1 cellular context compared by ENCODE assay signal in the genomic region with DNA sequence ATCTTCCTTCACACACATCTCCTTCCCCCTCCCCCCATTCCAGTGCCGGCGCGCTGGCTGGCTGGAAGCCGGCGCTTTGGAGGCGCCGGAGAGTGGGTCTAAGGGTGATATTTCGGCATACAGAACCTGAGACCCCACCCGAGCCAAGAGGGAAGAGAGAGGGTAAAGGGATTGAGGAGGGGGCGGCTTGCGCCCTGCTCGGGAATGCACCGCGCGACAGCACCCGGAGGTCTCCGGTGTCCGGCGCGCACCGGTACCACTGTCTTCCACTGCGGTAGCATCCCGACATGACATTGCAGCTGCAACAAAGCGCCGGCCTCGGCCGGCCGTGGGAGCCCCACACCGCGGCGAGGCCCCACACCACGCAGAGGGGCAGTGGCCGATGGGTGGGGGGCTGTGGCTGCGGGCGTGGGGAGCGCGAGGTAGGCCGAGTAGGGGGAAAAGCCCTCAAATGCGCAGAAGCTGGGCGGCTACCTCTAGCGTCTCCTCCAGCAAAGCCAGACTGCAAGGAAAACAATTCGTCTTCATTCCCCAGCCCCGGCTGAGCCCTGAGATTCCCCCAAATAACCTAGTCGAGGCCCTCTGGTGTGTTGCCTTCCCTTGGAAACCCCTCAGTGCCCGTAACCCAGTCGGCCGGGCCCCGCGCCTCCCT.
TF ChIP-seq lines count a peak whose summit lies in the region.

No MANE protein-coding gene starts in this region.

TF ChIP-seq in H1, 55 proteins besides CTCF, POLR2A, EP300 and RAD21 (continued from another document):
- TF ChIP-seq ZNF274 (IDR thresholded peaks at IDR 0.05; ENCODE audit: borderline replicate concordance, extremely low read depth, low read length) (no peak), RBBP5 (IDR thresholded peaks at IDR 0.05; ENCODE audit: borderline replicate concordance, low read depth, low read length) (0 out of 2 replicates have a peak, but pooled peaks have one; percentile 85), TAF1 (IDR thresholded peaks at IDR 0.05; ENCODE audit: low read depth, low read length) (peak; percentile 47; the same call in 1 of the 2 replicates), HDAC2 (IDR thresholded peaks at IDR 0.05; ENCODE audit: borderline replicate concordance in 1 of 2, low read depth in 2 of 2, low read length in 2 of 2) (0 out of 4 replicates have a peak, but pooled peaks of 1 of the 2 experiments have one; percentile 19), KDM4A (IDR thresholded peaks at IDR 0.05; ENCODE audit: low read depth, low read length, severe bottlenecking) (peak; percentile 35), SUZ12 (IDR thresholded peaks at IDR 0.05; ENCODE audit: low read length) (0 out of 2 replicates have a peak, but pooled peaks have one; percentile 18), POLR2AphosphoS5 (IDR thresholded peaks at IDR 0.05; ENCODE audit: low read depth, low read length) (peak; percentile 43; the same call in 1 of the 2 replicates), CTBP2 (IDR thresholded peaks at IDR 0.05; ENCODE audit: borderline replicate concordance, insufficient read depth, insufficient read length, low read length) (no peak), CHD2 (IDR thresholded peaks at IDR 0.05; ENCODE audit: low read length) (no peak), SRF (IDR thresholded peaks at IDR 0.05; ENCODE audit: low read depth, low read length) (no peak), TEAD4 (IDR thresholded peaks at IDR 0.05; ENCODE audit: low read depth, low read length) (0 out of 2 replicates have a peak, but pooled peaks have one; percentile 1), TAF7 (optimal IDR thresholded peaks at IDR 0.05; ENCODE audit: borderline replicate concordance, low read depth, low read length) (peak; percentile 38), KDM5A (IDR thresholded peaks at IDR 0.05; ENCODE audit: low read length) (no peak), SP1 (IDR thresholded peaks at IDR 0.05; ENCODE audit: low read depth, low read length) (no peak)
